8 cellular contexts compared by ENCODE assay signal in the genomic region with DNA sequence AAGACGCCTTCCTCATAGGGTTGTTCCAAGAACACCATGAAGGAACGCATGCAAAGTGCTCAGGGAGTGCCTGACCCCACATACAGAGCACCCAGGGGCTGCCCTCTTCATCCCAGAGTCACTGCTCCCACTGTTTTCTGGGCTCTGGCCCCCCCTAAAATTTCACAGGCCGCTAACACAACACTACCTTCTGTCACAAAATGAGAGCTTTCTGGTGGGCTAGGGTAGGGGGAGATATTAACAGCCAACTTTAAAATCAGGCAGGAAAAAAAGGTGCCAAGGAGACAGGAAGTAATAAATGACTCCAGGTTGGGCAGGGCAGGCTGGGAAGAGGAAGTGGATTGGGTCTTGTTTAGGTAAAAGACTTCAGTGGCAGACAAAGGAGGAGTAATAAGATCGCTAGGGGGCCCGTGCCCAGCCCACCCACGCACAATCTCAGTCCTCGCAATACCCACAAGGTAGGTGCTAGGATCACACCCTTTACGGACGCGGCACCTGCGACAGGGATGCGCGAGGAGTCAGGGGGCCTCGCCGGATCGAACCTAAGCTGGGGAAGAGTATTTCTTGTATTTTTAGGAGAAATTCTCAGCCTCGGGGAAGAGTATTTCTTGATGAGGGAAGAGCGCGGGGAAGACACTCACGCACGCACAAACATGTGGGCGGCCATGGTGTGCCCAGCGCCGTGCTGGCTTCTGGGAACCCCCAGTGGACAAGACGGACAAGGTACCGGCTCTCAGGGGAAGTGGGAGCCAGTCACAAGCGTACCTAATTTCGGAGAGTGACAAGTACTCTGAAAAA. TPM values are rescaled to one million over a fixed set of nuclear protein-coding genes. Genes with fewer than 3 reads are reported as not detected.
DNase-seq lines count a peak whose midpoint lies in the region; ATAC-seq and TF ChIP-seq lines count a peak whose summit lies in the region.

No MANE protein-coding gene starts in this region.

- H3K27me3 ChIP-seq in Panc1 (ENCODE audit: control insufficient read depth, insufficient read depth, low read length) (no peaks in the 10 kb centered on the region), endodermal cell (ENCODE audit: control insufficient read depth, insufficient read depth, low read length, poor library complexity, severe bottlenecking) (no peaks in the 10 kb centered on the region)

- ATAC-seq in GM21528 (IDR thresholded peaks at IDR 0.05; ENCODE audit: low FRiP score, unreplicated experiment) (peak; percentile 3), Panc1 (no peak)

- peak overlapping the region; percentile 16 for H3K9ac ChIP-seq in endodermal cell (ENCODE audit: extremely low read depth, low read length, poor library complexity, severe bottlenecking)

- H3K27me3 Mint-ChIP-seq in endodermal cell (ENCODE audit: insufficient read depth): peaks cover 3% of the 10 kb centered on the region
- peaks cover 6% of the 10 kb centered on the region for H3K27me3 Mint-ChIP-seq in neural crest cell (ENCODE audit: low read depth)

- H3K27ac Mint-ChIP-seq in endodermal cell (peak overlapping the region; percentile 97), neural crest cell (ENCODE audit: unreplicated experiment) (peak overlapping the region; percentile 92)

- H3K27ac ChIP-seq in Panc1 (ENCODE audit: low read length) (peak overlapping the region; percentile 77), endodermal cell (ENCODE audit: low read depth, low read length) (no peak overlapping the region)

- H3K4me1 ChIP-seq in Panc1 (ENCODE audit: control insufficient read depth, insufficient read depth, low read length): peaks cover 7% of the 10 kb centered on the region; the same call in 1 of the 2 replicates
- peaks cover 3% of the 10 kb centered on the region for H3K4me1 ChIP-seq in endodermal cell (ENCODE audit: control insufficient read depth, insufficient read depth, low read length)

- H3K9me3 ChIP-seq in Panc1 (ENCODE audit: control insufficient read depth, insufficient read depth, low read depth, low read length) (no peaks in the 10 kb centered on the region), endodermal cell (ENCODE audit: control insufficient read depth, low read length) (no peaks in the 10 kb centered on the region)

- no peaks in the 10 kb centered on the region for H3K9me3 Mint-ChIP-seq in endodermal cell
- H3K9me3 Mint-ChIP-seq in neural crest cell: no peaks in the 10 kb centered on the region

- peaks cover 37% of the 10 kb centered on the region for H3K4me1 Mint-ChIP-seq in endodermal cell
- H3K4me1 Mint-ChIP-seq in neural crest cell: peaks cover 32% of the 10 kb centered on the region

- POLR2A ChIA-PET in Panc1 (lab: Charles Lee): no interaction called here

- DNase-seq in Panc1 (ENCODE audit: low read depth, low spot score) (no peak), endodermal cell (peak; percentile 61), neural crest cell (ENCODE audit: low read depth, low spot score) (no peak), NCI-H82 (lab: John Stamatoyannopoulos, UW) (no peak), EL (no peak), cerebellar nuclear complex (lab: John Stamatoyannopoulos, UW) (no peak), AG20443 (ENCODE audit: low spot score) (no peak)

- H3K4me3 ChIP-seq in Panc1 (ENCODE audit: low read depth in 2 of 2, low read length in 2 of 2) (peak overlapping the region; percentile 50 to 70), endodermal cell (ENCODE audit: low read length) (peak overlapping the region; percentile 44)

- H3K36me3 ChIP-seq in Panc1 (ENCODE audit: control insufficient read depth, insufficient read depth, low read length): peaks cover 2% of the 10 kb centered on the region; the same call in 1 of the 2 replicates
- H3K36me3 ChIP-seq in endodermal cell (ENCODE audit: control insufficient read depth, insufficient read depth, low read length): peaks cover 7% of the 10 kb centered on the region

- in situ Hi-C loops in Panc1 (cut with HindIII; ENCODE audit: low pct_unique_long_range_greater_than_20kb, low sequenced_read_pairs): no loop called here

- no TSS peak for BruUV-seq in Panc1 (replicated peaks; lab: Mats Ljungman, UMichigan)

- peaks cover 16% of the 10 kb centered on the region for H3K36me3 Mint-ChIP-seq in endodermal cell (ENCODE audit: low read depth)
- H3K36me3 Mint-ChIP-seq in neural crest cell (ENCODE audit: low read depth): no peaks in the 10 kb centered on the region

- intact Hi-C loops in Panc1 (cut with micrococcal nuclease; ENCODE audit: unreplicated experiment): no loop called here

- CTCF ChIA-PET in Panc1 (lab: Charles Lee): no interaction called here

- TF ChIP-seq CTCF in Panc1 (IDR thresholded peaks at IDR 0.05) (no peak), endodermal cell (conservative IDR thresholded peaks at IDR 0.05) (no peak), neural crest cell (conservative IDR thresholded peaks at IDR 0.05) (no peak)

- H3K4me3 Mint-ChIP-seq in endodermal cell (peak overlapping the region; percentile 79), neural crest cell (peak overlapping the region; percentile 78)

- 74 to 86% methylated on average over 27 of the region's 28 CpGs for WGBS in endodermal cell (ENCODE audit: insufficient coverage in 1 of 2, insufficient read length in 1 of 2), 2 experiments

RNA-seq across cellular contexts. Expression of a gene that starts 0.9 kb away (rescaled TPM):
- total RNA-seq in Panc1 (2021; ENCODE audit: unreplicated experiment): 73.2 TPM
- polyA plus RNA-seq in Panc1 (2012; ENCODE audit: insufficient read length): 58.0 TPM
- total RNA-seq in endodermal cell: 100 to 1,000 TPM in 1 of 2 donors, 10 to 100 TPM in 1; 46.3 to 143 TPM
- 31.2 TPM for polyA plus RNA-seq in endodermal cell (2013, experiment 1 of 2)
- 25.4 TPM for polyA plus RNA-seq in endodermal cell (2013, experiment 2 of 2)
- total RNA-seq in neural crest cell: 60.7 and 64.8 TPM in 2 replicates

RNA-seq across cellular contexts. Expression of a gene that starts 24.1 kb away (rescaled TPM):
- total RNA-seq in Panc1 (2021; ENCODE audit: unreplicated experiment) (not detected), endodermal cell (not detected), neural crest cell (not detected in 2 replicates)
- polyA plus RNA-seq in Panc1 (2012; ENCODE audit: insufficient read length): not detected
- 0.21 TPM for polyA plus RNA-seq in endodermal cell (2013, experiment 1 of 2)
- polyA plus RNA-seq in endodermal cell (2013, experiment 2 of 2): not detected
